Comparison of ENCODE assay signal across 12 cellular contexts in the genomic region with DNA sequence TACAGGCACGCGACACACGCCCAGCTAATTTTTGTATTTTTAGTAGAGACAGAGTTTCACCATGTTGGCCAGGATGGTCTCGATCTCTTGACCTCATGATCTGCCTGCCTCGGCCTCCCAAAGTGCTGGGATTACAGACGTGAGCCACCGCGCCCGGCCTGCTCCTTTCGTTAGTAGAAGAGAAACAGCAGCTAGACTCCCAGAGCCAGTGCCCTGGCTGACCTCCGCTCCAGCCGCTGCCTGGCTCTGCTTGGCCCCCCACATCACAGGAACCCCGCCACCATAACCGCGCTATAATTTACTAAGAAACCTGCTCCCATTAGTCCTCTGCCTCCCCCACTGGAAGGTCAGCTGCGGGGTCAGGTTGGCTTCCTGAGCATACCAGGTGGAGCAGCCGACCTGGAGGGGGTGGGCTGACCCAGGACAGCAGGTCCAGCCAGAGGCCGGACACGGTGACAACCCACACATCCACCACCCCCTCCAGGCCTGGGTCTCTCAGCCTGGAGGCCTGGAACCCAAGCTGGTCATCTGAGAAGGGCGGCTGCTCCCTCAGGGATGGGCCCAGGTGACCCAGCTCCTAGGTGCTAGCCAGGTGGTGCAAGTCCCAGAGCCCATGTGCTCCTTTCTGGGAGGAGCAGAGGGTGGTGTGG. TPM values are rescaled to one million over a fixed set of nuclear protein-coding genes. Genes with fewer than 3 reads are reported as not detected.
DNase-seq lines count a peak whose midpoint lies in the region; ATAC-seq and TF ChIP-seq lines count a peak whose summit lies in the region.
"Had no signal": no experiment of that assay in that cellular context is flagged by ENCODE, and none has a peak within 500 bp of the region (broad histone marks: within the 10 kb centered on the region; RNA-seq: fewer than 3 reads in every experiment).

No MANE protein-coding gene starts in this region.

- H3K27ac Mint-ChIP-seq in HFFc6: peak overlapping the region; percentile 85

- WGBS in sigmoid colon, 2 donors: 87 to 90% methylated on average over 20 of the region's 20 CpGs

- peak overlapping the region; percentile 65 for H3K27ac ChIP-seq in 22Rv1
- H3K27ac ChIP-seq in epithelial cell of prostate: peak overlapping the region; percentile 66
- peak overlapping the region; percentile 73 to 80 (median 78) for H3K27ac ChIP-seq in sigmoid colon
- H3K27ac ChIP-seq: upper lobe of right lung had no signal

- no peaks in the 10 kb centered on the region for H3K27me3 ChIP-seq in sigmoid colon
- H3K27me3 ChIP-seq: upper lobe of right lung had no signal

- H3K4me3 ChIP-seq in sigmoid colon: no peak overlapping the region
- H3K4me3 ChIP-seq: upper lobe of right lung had no signal

- peaks cover 35% of the 10 kb centered on the region for H3K4me1 Mint-ChIP-seq in HFFc6 (ENCODE audit: low read depth)

- no peak for ATAC-seq in GM19324 (IDR thresholded peaks at IDR 0.05; ENCODE audit: low FRiP score, unreplicated experiment)

- peaks cover 10% of the 10 kb centered on the region; the same call in 1 of the 2 replicates for H3K36me3 Mint-ChIP-seq in HFFc6 (ENCODE audit: low read depth)

- H3K9me3 Mint-ChIP-seq in HFFc6: no peaks in the 10 kb centered on the region

- no peaks in the 10 kb centered on the region for H3K9me3 ChIP-seq in sigmoid colon
- H3K9me3 ChIP-seq: Caco-2, upper lobe of right lung had no signal

- no peak for TF ChIP-seq POLR2A in sigmoid colon (IDR thresholded peaks at IDR 0.05)

- intact Hi-C loops in sigmoid colon (cut with DNase I): loop anchor here (5.0 kb wide), 1 partner anchor 235 kb away; a partner anchor contains a TSS

- H3K4me1 ChIP-seq in sigmoid colon: peaks cover 0 to 41% (median 31%) of the 10 kb centered on the region in 4 donors
- H3K4me1 ChIP-seq: Caco-2 had no signal

- H3K4me3 Mint-ChIP-seq in HFFc6: peak overlapping the region; percentile 68

- peaks cover 9% of the 10 kb centered on the region for H3K27me3 Mint-ChIP-seq in HFFc6 (ENCODE audit: insufficient read depth)

- peaks cover 13 to 66% (median 37%) of the 10 kb centered on the region in 4 donors for H3K36me3 ChIP-seq in sigmoid colon

- no peak for TF ChIP-seq EP300 in sigmoid colon (IDR thresholded peaks at IDR 0.05)

- DNase-seq in HFFc6 (no peak), epithelial cell of prostate (ENCODE audit: low read depth, low spot score) (no peak), sigmoid colon (no peak), 8988T (no peak), putamen (ENCODE audit: low spot score) (no peak), NCI-H2227 (lab: John Stamatoyannopoulos, UW; ENCODE audit: unreplicated experiment) (no peak)

- no peak for TF ChIP-seq CTCF in 22Rv1 (IDR thresholded peaks at IDR 0.05)
- no peak for TF ChIP-seq CTCF in HFFc6 (IDR thresholded peaks at IDR 0.05)
- TF ChIP-seq CTCF in sigmoid colon (IDR thresholded peaks at IDR 0.05): no peak

RNA-seq across cellular contexts. Expression of a gene that starts 7.5 kb away (rescaled TPM):
- 10 to 100 TPM; 54.2 to 63.7 (median 58.1) TPM for total RNA-seq in HFFc6 (2021; fragmentation: NEBNext Ultra II Directional; extraction: Animal tissue kit (Norgen Biotek cat#: 25700))
- total RNA-seq in sigmoid colon: 10 to 100 TPM; 30.2 to 41.4 (median 34.5) TPM
- polyA plus RNA-seq in sigmoid colon: 10 to 100 TPM; 25.8 to 45.9 (median 29.6) TPM

RNA-seq across cellular contexts. Expression of a gene that starts 18.2 kb away (rescaled TPM):
- under 1 TPM in 3 of 6 experiments, not detected in 3; 0.26 to 0.64 (median 0.54) TPM for total RNA-seq in HFFc6 (2021; fragmentation: NEBNext Ultra II Directional; extraction: Animal tissue kit (Norgen Biotek cat#: 25700))
- total RNA-seq in sigmoid colon: under 1 TPM in 1 of 4 donors, not detected in 3; 0.66 TPM
- under 1 TPM in 1 of 3 donors, not detected in 2; 0.25 TPM for polyA plus RNA-seq in sigmoid colon
- total RNA-seq: skeletal muscle tissue had no signal
- polyA plus RNA-seq: aorta had no signal

RNA-seq across cellular contexts. Expression of a gene that starts 27.0 kb away (rescaled TPM):
- total RNA-seq in HFFc6 (2021; fragmentation: NEBNext Ultra II Directional; extraction: Animal tissue kit (Norgen Biotek cat#: 25700)): 100 to 1,000 TPM; 315 to 413 (median 347) TPM
- total RNA-seq in sigmoid colon: 100 to 1,000 TPM in 2 of 4 donors, 10 to 100 TPM in 2; 71.5 to 156 (median 88.6) TPM
- 100 to 1,000 TPM in 1 of 3 donors, 10 to 100 TPM in 2; 44.9 to 158 (median 78.7) TPM for polyA plus RNA-seq in sigmoid colon
